Comparison of ENCODE assay signal across 10 cellular contexts in the genomic region with DNA sequence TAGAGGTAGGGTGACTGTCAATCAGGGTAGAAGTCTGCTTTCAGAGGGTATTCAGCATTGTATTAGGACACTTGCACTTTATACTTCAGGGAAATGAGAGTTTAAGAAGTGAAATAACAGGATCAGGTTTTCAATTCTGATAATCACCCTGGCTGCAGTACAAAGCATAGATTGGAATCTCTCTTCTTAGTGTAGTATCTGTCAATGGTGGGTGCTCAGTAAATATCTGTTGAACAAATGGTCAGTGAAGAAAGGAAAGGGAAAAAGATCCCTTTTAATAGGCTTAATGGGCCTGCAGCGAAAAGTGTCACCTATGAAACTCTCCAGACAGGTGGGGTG. TPM values are rescaled to one million over a fixed set of nuclear protein-coding genes. Genes with fewer than 3 reads are reported as not detected.
DNase-seq lines count a peak whose midpoint lies in the region; ATAC-seq, FAIRE-seq and TF ChIP-seq lines count a peak whose summit lies in the region.
"Had no signal": no experiment of that assay in that cellular context is flagged by ENCODE, and none has a peak within 500 bp of the region (broad histone marks: within the 10 kb centered on the region; RNA-seq: fewer than 3 reads in every experiment).

No MANE protein-coding gene starts in this region.

- CTCF ChIA-PET in A549 (lab: Yijun Ruan, JAX): interaction anchor here (0.6 to 3.1 kb wide), 15 partner anchors 11 to 927 kb away, joined by 3 to 12 read pairs (median 4); a partner anchor contains a TSS

- H3K4me3 ChIP-seq in A549: 0 out of 3 replicates have a peak overlapping the region, but pooled peaks have one; percentile 15
- no peak overlapping the region for H3K4me3 ChIP-seq in GM23338
- H3K4me3 ChIP-seq in keratinocyte (ENCODE audit: control insufficient read depth in 2 of 3, extremely low read depth in 1 of 3, insufficient read depth in 2 of 3, low read depth in 1 of 3, low read length in 3 of 3): peak overlapping the region in 2 of 3 experiments; percentile 2 to 40

- H4K20me1 ChIP-seq in GM23338 (replicated peaks; ENCODE audit: insufficient read depth): no peaks in the 10 kb centered on the region
- no peaks in the 10 kb centered on the region for H4K20me1 ChIP-seq in keratinocyte (ENCODE audit: control insufficient read depth, extremely low read depth, insufficient read depth, low read length)

- peak overlapping the region; percentile 69 for H3K27ac Mint-ChIP-seq in GM23338
- H3K27ac Mint-ChIP-seq in activated naive CD8-positive, alpha-beta T cell treated with anti-CD3 and anti-CD28 coated beads, Interleukin-2, amount 50 U/mL, for 24 hours: peak overlapping the region; percentile 86

- TF ChIP-seq POLR2A in A549 (IDR thresholded peaks at IDR 0.05; ENCODE audit: low read length): no peak

- H3K4me2 ChIP-seq in A549: peak overlapping the region; percentile 79
- H3K4me2 ChIP-seq in GM23338: peak overlapping the region; percentile 36
- peak overlapping the region; percentile 83 for H3K4me2 ChIP-seq in keratinocyte (ENCODE audit: control insufficient read depth, extremely low read depth, insufficient read depth, low read depth, low read length)

- H3K9ac ChIP-seq in keratinocyte (ENCODE audit: control insufficient read depth, extremely low read depth, insufficient read depth, low read length): peak overlapping the region; percentile 67

- H3F3A ChIP-seq in GM23338 (replicated peaks; ENCODE audit: low read depth): peaks cover 7% of the 10 kb centered on the region

- H3K4me1 ChIP-seq in A549 (peaks cover 16% of the 10 kb centered on the region), GM23338 (ENCODE audit: insufficient read depth) (peaks cover 12% of the 10 kb centered on the region), keratinocyte (ENCODE audit: control insufficient read depth, extremely low read depth, insufficient read depth, low read length) (peaks cover 35% of the 10 kb centered on the region)

- no peak for DNase-seq in A549 (ENCODE audit: low read depth in 1 of 2, low spot score in 1 of 2)
- no peak for DNase-seq in GM23338 (ENCODE audit: low spot score)
- DNase-seq in activated naive CD8-positive, alpha-beta T cell treated with anti-CD3 and anti-CD28 coated beads, Interleukin-2, amount 50 U/mL, for 24 hours: no peak
- no peak for DNase-seq in keratinocyte (ENCODE audit: low read depth, low spot score)
- DNase-seq in hypothalamus (lab: John Stamatoyannopoulos, UW): no peak
- DNase-seq in NCI-H2107 (lab: John Stamatoyannopoulos, UW): no peak
- DNase-seq in anterior cingulate cortex (lab: John Stamatoyannopoulos, UW): no peak

- H3K36me3 Mint-ChIP-seq in GM23338 (ENCODE audit: low read depth): no peaks in the 10 kb centered on the region
- H3K36me3 Mint-ChIP-seq in activated naive CD8-positive, alpha-beta T cell treated with anti-CD3 and anti-CD28 coated beads, Interleukin-2, amount 50 U/mL, for 24 hours (ENCODE audit: low read depth): peaks cover 1% of the 10 kb centered on the region

- no peak for TF ChIP-seq EP300 in A549 (IDR thresholded peaks at IDR 0.05)

- peaks cover 13% of the 10 kb centered on the region for H3K27me3 Mint-ChIP-seq in GM23338 (ENCODE audit: insufficient read depth, low read depth, poor library complexity)
- peaks cover 32% of the 10 kb centered on the region for H3K27me3 Mint-ChIP-seq in activated naive CD8-positive, alpha-beta T cell treated with anti-CD3 and anti-CD28 coated beads, Interleukin-2, amount 50 U/mL, for 24 hours

- no peaks in the 10 kb centered on the region for H3K9me3 Mint-ChIP-seq in GM23338
- H3K9me3 Mint-ChIP-seq in activated naive CD8-positive, alpha-beta T cell treated with anti-CD3 and anti-CD28 coated beads, Interleukin-2, amount 50 U/mL, for 24 hours: peaks cover 4% of the 10 kb centered on the region

- no peak for TF ChIP-seq CTCF in A549 (IDR thresholded peaks at IDR 0.05)
- TF ChIP-seq CTCF in GM23338 (conservative IDR thresholded peaks at IDR 0.05; ENCODE audit: low read depth in 2 of 2): no peak
- no peak for TF ChIP-seq CTCF in keratinocyte (optimal IDR thresholded peaks at IDR 0.05 in 1 of 3, IDR thresholded peaks at IDR 0.05 in 1 of 3, conservative IDR thresholded peaks at IDR 0.05 in 1 of 3; ENCODE audit: extremely low read depth in 1 of 3, insufficient read depth in 2 of 3, low read length in 3 of 3)

- dilution Hi-C loops in keratinocyte (cut with MboI; ENCODE audit: extremely low pct_ligation_motif_present, low sequenced_read_pairs): no loop called here

- no peaks in the 10 kb centered on the region for H3K9me1 ChIP-seq in keratinocyte (ENCODE audit: control insufficient read depth, extremely low read depth, insufficient read depth, low read length)

- no peak for FAIRE-seq in A549 (lab: Jason Lieb, UNC)
- no peak for FAIRE-seq in keratinocyte (lab: Jason Lieb, UNC)
- FAIRE-seq: GM18507, islet of Langerhans had no signal

- H3K27ac ChIP-seq in A549: peak overlapping the region; percentile 75 to 84
- peak overlapping the region; percentile 17; the same call in 1 of the 2 replicates for H3K27ac ChIP-seq in GM23338 (ENCODE audit: low read depth)
- peak overlapping the region; percentile 81 for H3K27ac ChIP-seq in keratinocyte (ENCODE audit: control insufficient read depth, insufficient read depth, low read length)

- no peaks in the 10 kb centered on the region; the same call in 1 of the 2 replicates for H3K9me2 ChIP-seq in GM23338 (ENCODE audit: insufficient read depth)

- H3K4me3 Mint-ChIP-seq in GM23338: peak overlapping the region; percentile 7; the same call in 1 of the 3 replicates
- H3K4me3 Mint-ChIP-seq in activated naive CD8-positive, alpha-beta T cell treated with anti-CD3 and anti-CD28 coated beads, Interleukin-2, amount 50 U/mL, for 24 hours: peak overlapping the region; percentile 33

- ATAC-seq in A549: peak in 1 of 2 experiments; percentile 4; a peak in 3 of 6 replicates
- ATAC-seq in GM23338: no peak
- no peak for ATAC-seq in activated naive CD8-positive, alpha-beta T cell treated with anti-CD3 and anti-CD28 coated beads, Interleukin-2, amount 50 U/mL, for 24 hours
- no peak for ATAC-seq in HG03521 (IDR thresholded peaks at IDR 0.05; ENCODE audit: unreplicated experiment)

- 48% methylated on average over 1 of the region's 1 CpG for WGBS in A549 (ENCODE audit: missing lambda C conversion rate)

- no peaks in the 10 kb centered on the region for H3K27me3 ChIP-seq in GM23338 (ENCODE audit: insufficient read depth)
- H3K27me3 ChIP-seq in keratinocyte (ENCODE audit: control insufficient read depth, extremely low read depth, insufficient read depth, low read length): no peaks in the 10 kb centered on the region

- POLR2A ChIA-PET in A549 (lab: Yijun Ruan, JAX): interaction anchor here (0.7 to 2.1 kb wide), 9 partner anchors 14 to 90 kb away, joined by 3 to 18 read pairs (median 6); a partner anchor contains a TSS

- peaks cover 25% of the 10 kb centered on the region for H3K4me1 Mint-ChIP-seq in GM23338
- H3K4me1 Mint-ChIP-seq in activated naive CD8-positive, alpha-beta T cell treated with anti-CD3 and anti-CD28 coated beads, Interleukin-2, amount 50 U/mL, for 24 hours: peaks cover 39% of the 10 kb centered on the region

- H3K36me3 ChIP-seq in GM23338 (ENCODE audit: insufficient read depth) (no peaks in the 10 kb centered on the region), keratinocyte (ENCODE audit: control insufficient read depth in 2 of 2, extremely low read depth in 1 of 2, insufficient read depth in 2 of 2, low read length in 2 of 2) (no peaks in the 10 kb centered on the region)

- no peaks in the 10 kb centered on the region for H3K9me3 ChIP-seq in A549
- no peaks in the 10 kb centered on the region for H3K9me3 ChIP-seq in keratinocyte (ENCODE audit: control insufficient read depth, low read depth, low read length)

- H2AFZ ChIP-seq in GM23338: peak overlapping the region; percentile 86
- peak overlapping the region; percentile 88 for H2AFZ ChIP-seq in keratinocyte (ENCODE audit: control insufficient read depth, low read length)

- no peaks in the 10 kb centered on the region for H3K79me2 ChIP-seq in GM23338 (replicated peaks; ENCODE audit: insufficient read depth)
- H3K79me2 ChIP-seq in keratinocyte (ENCODE audit: control insufficient read depth, insufficient read depth, low read length): no peaks in the 10 kb centered on the region

- TF ChIP-seq RAD21 in A549 (conservative IDR thresholded peaks at IDR 0.05 in 1 of 2, IDR thresholded peaks at IDR 0.05 in 1 of 2): no peak

RNA-seq across cellular contexts. Expression of a gene that starts 18.7 kb away (rescaled TPM):
- polyA plus RNA-seq in A549 (2011; rRNA removed) (9.0 and 10.8 TPM in 2 replicates), A549 (2017; fragmentation: RNase III; extraction: RNeasy Plus Mini Kit Qiagen cat#74134 plus additional on column Dnase treatment) (15.7 to 19.0 TPM (median 18.0 TPM) in 3 replicates), GM23338 (2016; fragmentation: Nextera tagmentation; extraction: Ambion mirVana) (355 and 376 TPM in 2 replicates), keratinocyte (0.04 TPM in 1 of 3 replicates, not detected in the others)
- 28.9 and 33.7 TPM in 2 replicates for polyA plus RNA-seq in A549 (2012; cell fraction: cytosol; rRNA removed)
- polyA plus RNA-seq in A549 (2012; cell fraction: nucleus; rRNA removed): 29.8 and 39.4 TPM in 2 replicates
- 11.9 and 13.0 TPM in 2 replicates for polyA minus RNA-seq in A549 (2011; rRNA and poly(A)+ RNA removed)
- 794 and 802 TPM in 2 replicates for total RNA-seq in GM23338 (2014; rRNA removed; shearing (Covaris generic))
- 1.0 TPM for polyA plus RNA-seq in keratinocyte (2011; ENCODE audit: low read depth)
- 0.04 and 0.09 TPM in 2 replicates for polyA plus RNA-seq in keratinocyte (2011; cell fraction: cytosol; rRNA removed)
- polyA plus RNA-seq in keratinocyte (2011; cell fraction: nucleus; rRNA removed): not detected in 2 replicates
- polyA plus RNA-seq in keratinocyte (2012; ENCODE audit: low replicate concordance): 2.1 TPM in 1 of 2 replicates, not detected in the other
- polyA minus RNA-seq in keratinocyte: 0.13 to 0.51 TPM in 2 of 3 replicates, not detected in the other
- polyA minus RNA-seq in keratinocyte (2011; cell fraction: cytosol; rRNA and poly(A)+ RNA removed): not detected
- polyA minus RNA-seq in keratinocyte (2011; cell fraction: nucleus; rRNA and poly(A)+ RNA removed): not detected in 2 replicates

RNA-seq across cellular contexts. Expression of a gene that starts 50.0 kb away (rescaled TPM):
- polyA plus RNA-seq in A549 (2011; rRNA removed) (12.9 and 15.0 TPM in 2 replicates), A549 (2017; fragmentation: RNase III; extraction: RNeasy Plus Mini Kit Qiagen cat#74134 plus additional on column Dnase treatment) (21.9 to 24.0 TPM (median 23.1 TPM) in 3 replicates), GM23338 (2016; fragmentation: Nextera tagmentation; extraction: Ambion mirVana) (168 and 180 TPM in 2 replicates), keratinocyte (9.9 to 19.7 TPM (median 16.3 TPM) in 3 replicates)
- 66.9 and 80.0 TPM in 2 replicates for polyA plus RNA-seq in A549 (2012; cell fraction: cytosol; rRNA removed)
- 36.7 and 50.6 TPM in 2 replicates for polyA plus RNA-seq in A549 (2012; cell fraction: nucleus; rRNA removed)
- 9.2 and 9.9 TPM in 2 replicates for polyA minus RNA-seq in A549 (2011; rRNA and poly(A)+ RNA removed)
- 30.6 and 37.2 TPM in 2 replicates for total RNA-seq in GM23338 (2014; rRNA removed; shearing (Covaris generic))
- 5.6 TPM for polyA plus RNA-seq in keratinocyte (2011; ENCODE audit: low read depth)
- polyA plus RNA-seq in keratinocyte (2011; cell fraction: cytosol; rRNA removed): 8.8 and 12.3 TPM in 2 replicates
- polyA plus RNA-seq in keratinocyte (2011; cell fraction: nucleus; rRNA removed): 9.2 and 9.7 TPM in 2 replicates
- polyA plus RNA-seq in keratinocyte (2012; ENCODE audit: low replicate concordance): 16.0 and 17.0 TPM in 2 replicates
- polyA minus RNA-seq in keratinocyte: 5.2 to 5.4 TPM (median 5.3 TPM) in 3 replicates
- 18.6 TPM for polyA minus RNA-seq in keratinocyte (2011; cell fraction: cytosol; rRNA and poly(A)+ RNA removed)
- 2.4 and 2.9 TPM in 2 replicates for polyA minus RNA-seq in keratinocyte (2011; cell fraction: nucleus; rRNA and poly(A)+ RNA removed)

RNA-seq across cellular contexts. Expression of a gene that starts 51.4 kb away (rescaled TPM):
- polyA plus RNA-seq in A549 (2011; rRNA removed): 19.7 and 23.9 TPM in 2 replicates
- 88.0 and 101 TPM in 2 replicates for polyA plus RNA-seq in A549 (2012; cell fraction: cytosol; rRNA removed)
- 93.4 and 129 TPM in 2 replicates for polyA plus RNA-seq in A549 (2012; cell fraction: nucleus; rRNA removed)
- polyA plus RNA-seq in A549 (2017; fragmentation: RNase III; extraction: RNeasy Plus Mini Kit Qiagen cat#74134 plus additional on column Dnase treatment): 45.7 to 61.7 TPM (median 47.4 TPM) in 3 replicates
- 30.2 and 31.5 TPM in 2 replicates for polyA minus RNA-seq in A549 (2011; rRNA and poly(A)+ RNA removed)
- 376 and 407 TPM in 2 replicates for total RNA-seq in GM23338 (2014; rRNA removed; shearing (Covaris generic))
- 286 and 305 TPM in 2 replicates for polyA plus RNA-seq in GM23338 (2016; fragmentation: Nextera tagmentation; extraction: Ambion mirVana)
- 58.8 to 84.4 TPM (median 73.0 TPM) in 3 replicates for polyA plus RNA-seq in keratinocyte
- polyA plus RNA-seq in keratinocyte (2011; ENCODE audit: low read depth): 96.2 TPM
- polyA plus RNA-seq in keratinocyte (2011; cell fraction: cytosol; rRNA removed): 75.1 and 127 TPM in 2 replicates
- 79.8 and 104 TPM in 2 replicates for polyA plus RNA-seq in keratinocyte (2011; cell fraction: nucleus; rRNA removed)
- 84.1 and 269 TPM in 2 replicates for polyA plus RNA-seq in keratinocyte (2012; ENCODE audit: low replicate concordance)
- polyA minus RNA-seq in keratinocyte: 53.2 to 87.1 TPM (median 66.5 TPM) in 3 replicates
- polyA minus RNA-seq in keratinocyte (2011; cell fraction: cytosol; rRNA and poly(A)+ RNA removed): 179 TPM
- polyA minus RNA-seq in keratinocyte (2011; cell fraction: nucleus; rRNA and poly(A)+ RNA removed): 67.7 and 76.3 TPM in 2 replicates

Comparison
In these comparisons a context has a peak if more than half of its experiments do, and no peak if none do; other contexts are left out.
1. H3K27ac ChIP-seq: peak in every context shown above with its lines; median percentile 81 in keratinocyte; 80 in A549; 17 in GM23338.